Comparison of ENCODE assay signal across 17 cellular contexts in the genomic region with DNA sequence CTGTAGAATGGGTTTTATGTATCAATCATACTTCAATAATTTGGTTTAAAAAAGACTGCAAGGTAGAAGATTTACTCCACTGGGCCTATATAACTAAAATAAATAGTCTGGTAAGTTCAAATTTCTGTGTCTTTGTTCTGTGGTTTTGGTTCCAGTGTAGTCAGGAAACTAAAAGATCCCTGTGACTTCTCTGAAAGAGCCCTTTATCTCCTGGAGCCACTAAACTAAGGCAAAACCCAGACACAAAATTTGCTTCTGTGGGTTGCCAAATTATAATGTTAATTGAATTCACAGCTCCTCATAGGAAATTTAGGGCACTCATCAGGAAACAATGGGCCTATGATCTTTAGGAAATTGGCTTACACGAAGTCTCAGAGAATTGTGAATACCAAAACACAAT.
DNase-seq lines count a peak whose midpoint lies in the region; ATAC-seq and TF ChIP-seq lines count a peak whose summit lies in the region.
"Had no signal": no experiment of that assay in that cellular context is flagged by ENCODE, and none has a peak within 500 bp of the region (broad histone marks: within the 10 kb centered on the region; RNA-seq: fewer than 3 reads in every experiment).

No MANE protein-coding gene starts in this region.

- CTCF ChIA-PET in A673 (lab: Charles Lee), result no interaction called here

- POLR2A ChIA-PET in A673 (lab: Charles Lee; ENCODE audit: low non-redundant PET), result no interaction called here

- H3K36me3 ChIP-seq in A673 (ENCODE audit: insufficient read depth, low read length, poor library complexity, severe bottlenecking) (no peaks in the 10 kb centered on the region), HUES64 (ENCODE audit: insufficient read depth, low read length) (no peaks in the 10 kb centered on the region), smooth muscle cell (ENCODE audit: low read depth) (no peaks in the 10 kb centered on the region)
- H3K36me3 ChIP-seq: BLaER1 treated with 17β-estradiol and CSF1 and Interleukin-3, amounts not matched to agents 10 nM and 100 nM; HAP-1 had no signal

- WGBS in HUES64, result no CpG with 5 or more reads among the region's 1 CpG
- WGBS in smooth muscle cell (ENCODE audit: low lambda C conversion rate), result 24% methylated on average over 1 of the region's 1 CpG

- DNase-seq in A673 (ENCODE audit: low spot score) (peak; percentile 68), globus pallidus (ENCODE audit: low spot score) (peak; percentile 5), smooth muscle cell (lab: John Stamatoyannopoulos, UW; ENCODE audit: unreplicated experiment) (no peak), NCI-H2196 (lab: John Stamatoyannopoulos, UW; ENCODE audit: unreplicated experiment) (no peak)
- DNase-seq in effector CD4-positive, alpha-beta T cell, result no peak
- DNase-seq: CD8-positive, alpha-beta T cell; COR-L47; DMS 273 treated with DMSO at 0.1 percent for 48 hours; DMS53; IMR-90 had no signal

- H2AFZ ChIP-seq in smooth muscle cell (ENCODE audit: low read depth), result no peak overlapping the region

- ATAC-seq in HG03139 (IDR thresholded peaks at IDR 0.05; ENCODE audit: unreplicated experiment), result no peak
- ATAC-seq: A549; CD8-positive, alpha-beta T cell; K562 had no signal

- intact Hi-C loops in A673 (cut with micrococcal nuclease; ENCODE audit: unreplicated experiment), result no loop called here

- no peak for TF ChIP-seq CTCF in A673 (conservative IDR thresholded peaks at IDR 0.05; ENCODE audit: low read depth, low read length)
- no peak for TF ChIP-seq CTCF in smooth muscle cell (IDR thresholded peaks at IDR 0.05; ENCODE audit: borderline replicate concordance, insufficient read depth, poor library complexity, severe bottlenecking)

- H3F3A ChIP-seq in smooth muscle cell (ENCODE audit: low read depth), result no peaks in the 10 kb centered on the region

- H3K9ac ChIP-seq in HUES64 (ENCODE audit: low read depth, low read length) (no peak overlapping the region), smooth muscle cell (ENCODE audit: low read depth) (no peak overlapping the region)
- H3K9ac ChIP-seq: BLaER1 treated with 17β-estradiol and CSF1 and Interleukin-3, amounts not matched to agents 10 nM and 100 nM had no signal

- H3K4me1 ChIP-seq in A673 (ENCODE audit: insufficient read depth, low read length, poor library complexity, severe bottlenecking) (no peaks in the 10 kb centered on the region), HUES64 (ENCODE audit: insufficient read depth, low read length) (peaks cover 12% of the 10 kb centered on the region), smooth muscle cell (ENCODE audit: low read depth) (no peaks in the 10 kb centered on the region)
- H3K4me1 ChIP-seq: A549; BLaER1 treated with 17β-estradiol and CSF1 and Interleukin-3, amounts not matched to agents 10 nM and 100 nM; HAP-1 had no signal

- H3K4me3 ChIP-seq in A673 (ENCODE audit: low read depth, low read length, poor library complexity, severe bottlenecking) (no peak overlapping the region), HUES64 (ENCODE audit: low read length) (no peak overlapping the region), smooth muscle cell (no peak overlapping the region)
- H3K4me3 ChIP-seq: A549; BLaER1 treated with 17β-estradiol and CSF1 and Interleukin-3, amounts not matched to agents 10 nM and 100 nM; HAP-1; K562 had no signal

- no peak overlapping the region for H3K4me2 ChIP-seq in smooth muscle cell
- H3K4me2 ChIP-seq: A549; BLaER1 treated with 17β-estradiol and CSF1 and Interleukin-3, amounts not matched to agents 10 nM and 100 nM had no signal

- no peaks in the 10 kb centered on the region for H3K79me2 ChIP-seq in smooth muscle cell (ENCODE audit: low read depth)

- no peak overlapping the region for H3K27ac ChIP-seq in A673 (ENCODE audit: low read depth, low read length, poor library complexity, severe bottlenecking)
- H3K27ac ChIP-seq in HUES64 (ENCODE audit: low read depth, low read length), result 0 out of 2 replicates have a peak overlapping the region, but pooled peaks have one; percentile 4
- peak overlapping the region; percentile 23 for H3K27ac ChIP-seq in smooth muscle cell (ENCODE audit: low read depth)
- H3K27ac ChIP-seq: 22Rv1; A549; BLaER1 treated with 17β-estradiol and CSF1 and Interleukin-3, amounts not matched to agents 10 nM and 100 nM had no signal

- BruUV-seq in A673 (replicated peaks; lab: Mats Ljungman, UMichigan), result no TSS peak

- H3K27me3 ChIP-seq in A673 (replicated peaks; ENCODE audit: insufficient read depth, low read depth, low read length, poor library complexity), result peaks cover 7% of the 10 kb centered on the region
- no peaks in the 10 kb centered on the region for H3K27me3 ChIP-seq in HUES64 (ENCODE audit: insufficient read depth, low read length)
- no peaks in the 10 kb centered on the region for H3K27me3 ChIP-seq in smooth muscle cell (ENCODE audit: low read depth)
- H3K27me3 ChIP-seq: BLaER1 treated with 17β-estradiol and CSF1 and Interleukin-3, amounts not matched to agents 10 nM and 100 nM had no signal

- H4K20me1 ChIP-seq in smooth muscle cell (ENCODE audit: low read depth), result no peaks in the 10 kb centered on the region
- H4K20me1 ChIP-seq: BLaER1 treated with 17β-estradiol and CSF1 and Interleukin-3, amounts not matched to agents 10 nM and 100 nM had no signal

- H3K9me3 ChIP-seq in A673 (ENCODE audit: low read depth, low read length, poor library complexity, severe bottlenecking), result no peaks in the 10 kb centered on the region
- no peaks in the 10 kb centered on the region for H3K9me3 ChIP-seq in HUES64 (ENCODE audit: insufficient read depth, low read depth, low read length)
- H3K9me3 ChIP-seq in smooth muscle cell (replicated peaks; ENCODE audit: low read depth), result no peaks in the 10 kb centered on the region
- H3K9me3 ChIP-seq: A549, HAP-1 had no signal

Comparison
In these comparisons a context has a peak if more than half of its experiments do, and no peak if none do; other contexts are left out.
1. DNase-seq: peak in A673 (single experiment) and globus pallidus (single experiment); none in smooth muscle cell (single experiment), NCI-H2196 (single experiment) and effector CD4-positive, alpha-beta T cell (single experiment).